ENCODE assay signal across 8 cellular contexts in genomic region chr13:46831588-46832194, GRCh38. TPM values are rescaled to one million over a fixed set of nuclear protein-coding genes. Genes with fewer than 3 reads are reported as not detected.
A peak's percentile ranks its signal among the peaks of the same experiment; 100 is the strongest.
DNase-seq lines count a peak whose midpoint lies in the region; ATAC-seq, FAIRE-seq and TF ChIP-seq lines count a peak whose summit lies in the region.

No MANE protein-coding gene starts in this region.

- peak; percentile 10 for DNase-seq in DMS79 treated with DMSO at 0.1 percent for 48 hours (lab: John Stamatoyannopoulos, UW)
- DNase-seq in HCEC 1CT, result peak; percentile 43
- peak; percentile 53 for DNase-seq in NOMO-1 treated with DMSO at 0.1 percent for 48 hours (lab: John Stamatoyannopoulos, UW; ENCODE audit: unreplicated experiment)
- peak; percentile 67 for DNase-seq in astrocyte of the spinal cord (ENCODE audit: low read depth, low spot score)
- DNase-seq in kidney, result no peak
- peak; percentile 10 for DNase-seq in stimulated activated CD8-positive, alpha-beta memory T cell treated with anti-CD3 and anti-CD28 coated beads, Interleukin-12 subunit alpha, Interleukin-12 subunit beta, amount 100 ng/mL, for 1 hour (ENCODE audit: low read depth)
- no peak for DNase-seq in HuH-7.5 (ENCODE audit: low spot score)

- intact Hi-C loops in kidney (cut with DNase I), result no loop called here

- no peak for ATAC-seq in GM18907 (IDR thresholded peaks at IDR 0.05; ENCODE audit: unreplicated experiment)

- in situ Hi-C loops in astrocyte of the spinal cord (cut with HindIII; ENCODE audit: low sequenced_read_pairs), result no loop called here

- peak; percentile 56 for FAIRE-seq in kidney (lab: Jason Lieb, UNC)

- TF ChIP-seq CTCF in astrocyte of the spinal cord (IDR thresholded peaks at IDR 0.05; ENCODE audit: low read depth, low read length) (peak; percentile 72), kidney (IDR thresholded peaks at IDR 0.05; ENCODE audit: borderline replicate concordance, extremely low read depth, insufficient read depth) (peak; percentile 63)

- H3K4me1 ChIP-seq in kidney (ENCODE audit: control insufficient read depth in 1 of 2, insufficient read depth in 1 of 2, low read depth in 1 of 2, low read length in 2 of 2), result no peaks in the 10 kb centered on the region

- no peak overlapping the region for H3K9ac ChIP-seq in kidney (ENCODE audit: low read length in 2 of 2)

- H3K36me3 ChIP-seq in kidney (ENCODE audit: control insufficient read depth in 1 of 2, insufficient read depth in 2 of 2, low read length in 2 of 2), result no peaks in the 10 kb centered on the region

- no peak overlapping the region for H3K27ac ChIP-seq in kidney (ENCODE audit: low read depth in 2 of 2, low read length in 2 of 2)

- H3K4me3 ChIP-seq in astrocyte of the spinal cord (ENCODE audit: low read depth, low read length), result no peak overlapping the region
- H3K4me3 ChIP-seq in kidney (ENCODE audit: low read length in 2 of 2), result no peak overlapping the region

- H3K9me3 ChIP-seq in kidney (ENCODE audit: control insufficient read depth in 1 of 2, low read length in 2 of 2), result no peaks in the 10 kb centered on the region

RNA-seq across cellular contexts. Expression of gene ESD, which starts 34.7 kb away (rescaled TPM):
- 98.5 TPM for total RNA-seq in kidney
- polyA plus RNA-seq in kidney (ENCODE audit: insufficient read depth, low read depth, low replicate concordance), result 179 TPM

Comparison
In these comparisons a context has a peak if more than half of its experiments do, and no peak if none do; other contexts are left out.
1. DNase-seq: peak in DMS79 treated with DMSO at 0.1 percent for 48 hours (single experiment), HCEC 1CT (single experiment), NOMO-1 treated with DMSO at 0.1 percent for 48 hours (single experiment), astrocyte of the spinal cord (single experiment) and stimulated activated CD8-positive, alpha-beta memory T cell treated with anti-CD3 and anti-CD28 coated beads, Interleukin-12 subunit alpha, Interleukin-12 subunit beta, amount 100 ng/mL, for 1 hour (single experiment); none in kidney (single experiment) and HuH-7.5 (single experiment).